2 cellular contexts compared by ENCODE assay signal in genomic region chr2:207514451-207514850, GRCh38.
A peak's percentile ranks its signal among the peaks of the same experiment; 100 is the strongest.
TF ChIP-seq lines count a peak whose summit lies in the region.

No MANE protein-coding gene starts in this region.

TF ChIP-seq in IMR-90, 13 proteins besides CTCF, POLR2A, EP300 and RAD21:
- TF ChIP-seq MXI1 (IDR thresholded peaks at IDR 0.05; ENCODE audit: borderline replicate concordance, low read depth, low read length): no peak
- 0 out of 2 replicates have a peak, but pooled peaks have one; percentile 3 for TF ChIP-seq NFE2L2 (IDR thresholded peaks at IDR 0.05; ENCODE audit: low read depth, low read length)

TF ChIP-seq in GM23338, 12 proteins besides CTCF, POLR2A, EP300 and RAD21:
- TF ChIP-seq EZH2phosphoT487 (IDR thresholded peaks at IDR 0.05; ENCODE audit: unreplicated experiment) (no peak), JUNB (IDR thresholded peaks at IDR 0.05; ENCODE audit: unreplicated experiment) (no peak), ZNF331 (CRISPR knock-in tag; IDR thresholded peaks at IDR 0.05; ENCODE audit: low read depth) (no peak), EZH2 (IDR thresholded peaks at IDR 0.05; ENCODE audit: low read depth, unreplicated experiment) (no peak), STAT1 (IDR thresholded peaks at IDR 0.05; ENCODE audit: unreplicated experiment) (no peak), ZNF462 (CRISPR knock-in tag; IDR thresholded peaks at IDR 0.05) (no peak), NANOG (IDR thresholded peaks at IDR 0.05; ENCODE audit: borderline replicate concordance) (no peak), CREB1 (CRISPR knock-in tag; IDR thresholded peaks at IDR 0.05; ENCODE audit: low read depth) (no peak), POLR2AphosphoS5 (IDR thresholded peaks at IDR 0.05; ENCODE audit: low read depth) (no peak), ZNF114 (CRISPR knock-in tag; IDR thresholded peaks at IDR 0.05) (no peak), ETS1 (IDR thresholded peaks at IDR 0.05) (no peak)
- TF ChIP-seq, protein P1, sequence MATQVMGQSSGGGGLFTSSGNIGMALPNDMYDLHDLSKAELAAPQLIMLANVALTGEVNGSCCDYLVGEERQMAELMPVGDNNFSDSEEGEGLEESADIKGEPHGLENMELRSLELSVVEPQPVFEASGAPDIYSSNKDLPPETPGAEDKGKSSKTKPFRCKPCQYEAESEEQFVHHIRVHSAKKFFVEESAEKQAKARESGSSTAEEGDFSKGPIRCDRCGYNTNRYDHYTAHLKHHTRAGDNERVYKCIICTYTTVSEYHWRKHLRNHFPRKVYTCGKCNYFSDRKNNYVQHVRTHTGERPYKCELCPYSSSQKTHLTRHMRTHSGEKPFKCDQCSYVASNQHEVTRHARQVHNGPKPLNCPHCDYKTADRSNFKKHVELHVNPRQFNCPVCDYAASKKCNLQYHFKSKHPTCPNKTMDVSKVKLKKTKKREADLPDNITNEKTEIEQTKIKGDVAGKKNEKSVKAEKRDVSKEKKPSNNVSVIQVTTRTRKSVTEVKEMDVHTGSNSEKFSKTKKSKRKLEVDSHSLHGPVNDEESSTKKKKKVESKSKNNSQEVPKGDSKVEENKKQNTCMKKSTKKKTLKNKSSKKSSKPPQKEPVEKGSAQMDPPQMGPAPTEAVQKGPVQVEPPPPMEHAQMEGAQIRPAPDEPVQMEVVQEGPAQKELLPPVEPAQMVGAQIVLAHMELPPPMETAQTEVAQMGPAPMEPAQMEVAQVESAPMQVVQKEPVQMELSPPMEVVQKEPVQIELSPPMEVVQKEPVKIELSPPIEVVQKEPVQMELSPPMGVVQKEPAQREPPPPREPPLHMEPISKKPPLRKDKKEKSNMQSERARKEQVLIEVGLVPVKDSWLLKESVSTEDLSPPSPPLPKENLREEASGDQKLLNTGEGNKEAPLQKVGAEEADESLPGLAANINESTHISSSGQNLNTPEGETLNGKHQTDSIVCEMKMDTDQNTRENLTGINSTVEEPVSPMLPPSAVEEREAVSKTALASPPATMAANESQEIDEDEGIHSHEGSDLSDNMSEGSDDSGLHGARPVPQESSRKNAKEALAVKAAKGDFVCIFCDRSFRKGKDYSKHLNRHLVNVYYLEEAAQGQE (IDR thresholded peaks at IDR 0.05; ENCODE audit: unreplicated experiment): no peak
